ENCODE assay signal across 8 cellular contexts in the genomic region with DNA sequence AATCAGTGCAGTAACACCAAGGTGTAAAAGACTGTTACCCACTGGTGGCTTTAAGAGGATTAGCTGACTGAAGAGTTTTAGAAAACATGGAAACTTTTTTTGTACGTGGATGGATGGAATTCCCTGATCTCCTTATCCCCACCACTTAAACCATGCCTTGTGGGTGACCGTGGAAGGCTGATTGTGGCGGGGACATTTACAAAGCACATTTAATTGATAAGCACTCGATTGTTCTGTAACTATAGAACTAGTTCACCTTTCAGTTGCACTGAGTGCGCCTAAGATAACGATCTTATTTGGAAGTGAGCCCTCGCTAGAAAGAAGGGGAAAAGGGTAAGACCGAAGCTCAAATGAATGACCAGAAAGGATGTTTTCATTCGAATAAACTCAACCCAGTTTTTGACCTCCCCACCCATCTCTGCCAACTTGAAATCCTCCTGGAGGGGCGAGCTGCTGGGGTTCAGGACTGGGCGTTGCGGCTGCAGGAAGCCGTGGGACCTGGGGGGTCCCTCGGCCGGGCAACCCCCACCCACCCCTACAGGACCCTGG. TPM values are rescaled to one million over a fixed set of nuclear protein-coding genes. Genes with fewer than 3 reads are reported as not detected.
A peak's percentile ranks its signal among the peaks of the same experiment; 100 is the strongest.
DNase-seq lines count a peak whose midpoint lies in the region; ATAC-seq lines count a peak whose summit lies in the region.

No MANE protein-coding gene starts in this region.

- H3K36me3 ChIP-seq in mucosa of stomach (ENCODE audit: control insufficient read depth, insufficient read depth, low read length) = no peaks in the 10 kb centered on the region

- H3K27ac ChIP-seq in cingulate gyrus (ENCODE audit: low read depth, low read length) = peak overlapping the region; percentile 55

- no peak for ATAC-seq in activated CD8-positive, alpha-beta memory T cell treated with anti-CD3 and anti-CD28 coated beads, Interleukin-2, amount 10 ng/mL, durations not matched to agents 7 days and 5 days
- ATAC-seq in GM21367 (IDR thresholded peaks at IDR 0.05; ENCODE audit: unreplicated experiment) (no peak), GM18502 (IDR thresholded peaks at IDR 0.05; ENCODE audit: poor library complexity, unreplicated experiment) (no peak)

- peak overlapping the region; percentile 52 for H3K9ac ChIP-seq in mucosa of stomach (ENCODE audit: low read length)

- H3K4me1 ChIP-seq in mucosa of stomach (ENCODE audit: control insufficient read depth, insufficient read depth, low read length) = no peaks in the 10 kb centered on the region

- CTCF ChIA-PET in activated CD8-positive, alpha-beta memory T cell treated with anti-CD3 and anti-CD28 coated beads, Interleukin-2, amount 10 ng/mL, durations not matched to agents 7 days and 5 days (lab: Charles Lee) = interaction anchor here (0.6 to 4.8 kb wide), 12 partner anchors 16 to 767 kb away, joined by 3 to 36 read pairs (median 8); no protein-coding TSS in a partner anchor

- H3K4me3 ChIP-seq in mucosa of stomach (ENCODE audit: low read length) = peak overlapping the region; percentile 83

- H3K4me3 Mint-ChIP-seq in activated CD8-positive, alpha-beta memory T cell treated with anti-CD3 and anti-CD28 coated beads, Interleukin-2, amount 10 ng/mL, durations not matched to agents 7 days and 5 days = peak overlapping the region; percentile 84

- H3K9me3 Mint-ChIP-seq in activated CD8-positive, alpha-beta memory T cell treated with anti-CD3 and anti-CD28 coated beads, Interleukin-2, amount 10 ng/mL, durations not matched to agents 7 days and 5 days (ENCODE audit: low read depth) = no peaks in the 10 kb centered on the region

- peak overlapping the region; percentile 96 for H3K27ac Mint-ChIP-seq in activated CD8-positive, alpha-beta memory T cell treated with anti-CD3 and anti-CD28 coated beads, Interleukin-2, amount 10 ng/mL, durations not matched to agents 7 days and 5 days

- no peak for DNase-seq in activated CD8-positive, alpha-beta memory T cell treated with anti-CD3 and anti-CD28 coated beads, Interleukin-2, amount 10 ng/mL, durations not matched to agents 7 days and 5 days
- DNase-seq in activated CD8-positive, alpha-beta memory T cell treated with anti-CD3 and anti-CD28 coated beads, Interleukin-2, amount 50 U/mL, for 4 hours = no peak
- peak; percentile 74 for DNase-seq in OCI-M1 (lab: John Stamatoyannopoulos, UW)
- no peak for DNase-seq in inferior parietal cortex (ENCODE audit: extremely low spot score)

- peaks cover 13% of the 10 kb centered on the region for H3K36me3 Mint-ChIP-seq in activated CD8-positive, alpha-beta memory T cell treated with anti-CD3 and anti-CD28 coated beads, Interleukin-2, amount 10 ng/mL, durations not matched to agents 7 days and 5 days

- no peaks in the 10 kb centered on the region for H3K27me3 ChIP-seq in mucosa of stomach (ENCODE audit: control insufficient read depth, insufficient read depth, low read length)

- H3K4me1 Mint-ChIP-seq in activated CD8-positive, alpha-beta memory T cell treated with anti-CD3 and anti-CD28 coated beads, Interleukin-2, amount 10 ng/mL, durations not matched to agents 7 days and 5 days = peaks cover 34% of the 10 kb centered on the region

- no peaks in the 10 kb centered on the region for H3K9me3 ChIP-seq in mucosa of stomach (ENCODE audit: control insufficient read depth, low read length)

- H3K27me3 Mint-ChIP-seq in activated CD8-positive, alpha-beta memory T cell treated with anti-CD3 and anti-CD28 coated beads, Interleukin-2, amount 10 ng/mL, durations not matched to agents 7 days and 5 days = no peaks in the 10 kb centered on the region

RNA-seq across cellular contexts. Expression of a gene that starts 0.7 kb away (rescaled TPM):
- total RNA-seq in activated CD8-positive, alpha-beta memory T cell treated with anti-CD3 and anti-CD28 coated beads, Interleukin-2, amount 10 ng/mL, durations not matched to agents 7 days and 5 days = 10 to 100 TPM; 45.5 to 61.5 TPM
